ENCODE assay signal across 8 cellular contexts in genomic region chr21:44337941-44338895, GRCh38. TPM values are rescaled to one million over a fixed set of nuclear protein-coding genes. Genes with fewer than 3 reads are reported as not detected.
DNase-seq lines count a peak whose midpoint lies in the region; ATAC-seq and TF ChIP-seq lines count a peak whose summit lies in the region.

No MANE protein-coding gene starts in this region.

- peak; percentile 6 to 24 for ATAC-seq in activated T-cell treated with anti-CD3 and anti-CD28 coated beads, Interleukin-2, amount 50 U/mL, for 72 hours (replicated peaks in 1 of 2)
- ATAC-seq in naive thymus-derived CD4-positive, alpha-beta T cell = no peak
- ATAC-seq in aorta (ENCODE audit: low FRiP score) = peak; percentile 53
- ATAC-seq in GM18867 (IDR thresholded peaks at IDR 0.05; ENCODE audit: unreplicated experiment) = no peak

- POLR2A ChIA-PET in naive thymus-derived CD4-positive, alpha-beta T cell (lab: Charles Lee) = interaction anchor here (0.7 to 4.6 kb wide), 9 partner anchors 9 to 516 kb away, joined by 3 to 37 read pairs (median 4); partner anchors contain the start of genes PFKL and TRPM2

- H3K27me3 ChIP-seq in naive thymus-derived CD4-positive, alpha-beta T cell (ENCODE audit: control insufficient read depth in 2 of 2, insufficient read depth in 2 of 2, low read length in 2 of 2) = no peaks in the 10 kb centered on the region
- H3K27me3 ChIP-seq in aorta (ENCODE audit: control insufficient read depth in 1 of 2, insufficient read depth in 2 of 2, low read length in 1 of 2) = no peaks in the 10 kb centered on the region

- peaks cover 0 to 38% (median 0%) of the 10 kb centered on the region in 3 experiments for H3K36me3 ChIP-seq in naive thymus-derived CD4-positive, alpha-beta T cell (ENCODE audit: control insufficient read depth in 2 of 3, insufficient read depth in 3 of 3, low read length in 3 of 3)
- H3K36me3 ChIP-seq in aorta (ENCODE audit: control insufficient read depth in 1 of 2, insufficient read depth in 2 of 2, low read length in 1 of 2) = no peaks in the 10 kb centered on the region

- H3K4me3 ChIP-seq in naive thymus-derived CD4-positive, alpha-beta T cell (ENCODE audit: low read length) = peak overlapping the region; percentile 28
- H3K4me3 ChIP-seq in aorta (ENCODE audit: low read length in 2 of 2) = peak overlapping the region in 1 of 2 donors; percentile 28

- peak overlapping the region; percentile 50 to 66 for H3K4me3 Mint-ChIP-seq in activated T-cell treated with anti-CD3 and anti-CD28 coated beads, Interleukin-2, amount 50 U/mL, for 72 hours
- peak overlapping the region; percentile 63 to 87 (median 72) for H3K4me3 Mint-ChIP-seq in naive thymus-derived CD4-positive, alpha-beta T cell

- peaks cover 10 to 15% of the 10 kb centered on the region in 2 donors for H3K4me1 ChIP-seq in naive thymus-derived CD4-positive, alpha-beta T cell (ENCODE audit: control insufficient read depth in 2 of 2, insufficient read depth in 2 of 2, low read length in 2 of 2)
- H3K4me1 ChIP-seq in aorta (ENCODE audit: control insufficient read depth in 1 of 2, insufficient read depth in 2 of 2, low read length in 2 of 2) = peaks cover 0 to 4% of the 10 kb centered on the region in 2 donors

- CTCF ChIA-PET in naive thymus-derived CD4-positive, alpha-beta T cell (lab: Charles Lee) = interaction anchor here (1.5 kb wide), 1 partner anchor 37 kb away, joined by 4 read pairs; no protein-coding TSS in a partner anchor

- peak overlapping the region; percentile 36; the same call in 1 of the 2 replicates for H3K27ac ChIP-seq in 22Rv1
- peak overlapping the region; percentile 72 for H3K27ac ChIP-seq in naive thymus-derived CD4-positive, alpha-beta T cell (ENCODE audit: low read depth, low read length)
- H3K27ac ChIP-seq in aorta (ENCODE audit: low read depth in 1 of 2, low read length in 2 of 2) = peak overlapping the region in 1 of 2 donors; percentile 53

- H3K27ac Mint-ChIP-seq in activated T-cell treated with anti-CD3 and anti-CD28 coated beads, Interleukin-2, amount 50 U/mL, for 72 hours = peak overlapping the region; percentile 81
- H3K27ac Mint-ChIP-seq in naive thymus-derived CD4-positive, alpha-beta T cell = peak overlapping the region; percentile 77 to 93 (median 87)

- TF ChIP-seq CTCF in 22Rv1 (IDR thresholded peaks at IDR 0.05) = peak; percentile 19; the same call in 1 of the 2 replicates

- WGBS in aorta, 2 donors = 5 to 7% methylated on average over 27 to 47 of the region's 47 CpGs

- H3K27me3 Mint-ChIP-seq in activated T-cell treated with anti-CD3 and anti-CD28 coated beads, Interleukin-2, amount 50 U/mL, for 72 hours (ENCODE audit: low read depth) = no peaks in the 10 kb centered on the region
- H3K27me3 Mint-ChIP-seq in naive thymus-derived CD4-positive, alpha-beta T cell = no peaks in the 10 kb centered on the region

- no peaks in the 10 kb centered on the region for H3K9me3 ChIP-seq in naive thymus-derived CD4-positive, alpha-beta T cell (ENCODE audit: control insufficient read depth in 2 of 3, low read length in 3 of 3)
- no peaks in the 10 kb centered on the region for H3K9me3 ChIP-seq in aorta (ENCODE audit: control insufficient read depth, low read length)

- H3K9me3 Mint-ChIP-seq in activated T-cell treated with anti-CD3 and anti-CD28 coated beads, Interleukin-2, amount 50 U/mL, for 72 hours = no peaks in the 10 kb centered on the region
- peaks cover 0 to 3% (median 0%) of the 10 kb centered on the region in 11 donors for H3K9me3 Mint-ChIP-seq in naive thymus-derived CD4-positive, alpha-beta T cell

- intact Hi-C loops in naive thymus-derived CD4-positive, alpha-beta T cell (cut with micrococcal nuclease) = loop anchor here (1.0 to 10.0 kb wide), 5 partner anchors 37 to 1366 kb away; partner anchors contain the start of genes PCBP3 (in 1 of the 2), PFKL (in 1 of the 2) and PKNOX1 (in 1 of the 2)
- intact Hi-C loops in aorta (cut with DNase I) = loop anchor here (2.0 to 10.0 kb wide), 3 partner anchors 36 to 477 kb away; partner anchors contain the start of genes PFKL (in 2 of the 2) and SUMO3 (in 1 of the 2)

- peak; percentile 22 for DNase-seq in GM04504 (ENCODE audit: low read depth)
- DNase-seq in NCI-H2227 treated with DMSO at 0.1 percent for 48 hours (lab: John Stamatoyannopoulos, UW) = peak; percentile 35
- peak in 1 of 2 donors; percentile 31 for DNase-seq in activated T-cell treated with anti-CD3 and anti-CD28 coated beads, Interleukin-2, amount 50 U/mL, for 72 hours
- DNase-seq in fibroblast of peridontal ligament (ENCODE audit: extremely low read depth) = peak; percentile 45
- DNase-seq in naive thymus-derived CD4-positive, alpha-beta T cell = peak in 5 of 9 donors; percentile 36 to 62 (median 40)
- DNase-seq in aorta = peak; percentile 82 to 85

- peaks cover 30% of the 10 kb centered on the region for H3K4me1 Mint-ChIP-seq in activated T-cell treated with anti-CD3 and anti-CD28 coated beads, Interleukin-2, amount 50 U/mL, for 72 hours (ENCODE audit: low read depth)
- peaks cover 4 to 33% (median 24%) of the 10 kb centered on the region in 7 donors for H3K4me1 Mint-ChIP-seq in naive thymus-derived CD4-positive, alpha-beta T cell

- H3K36me3 Mint-ChIP-seq in activated T-cell treated with anti-CD3 and anti-CD28 coated beads, Interleukin-2, amount 50 U/mL, for 72 hours (ENCODE audit: insufficient read depth in 2 of 2) = no peaks in the 10 kb centered on the region
- peaks cover 0 to 4% (median 0%) of the 10 kb centered on the region in 5 donors for H3K36me3 Mint-ChIP-seq in naive thymus-derived CD4-positive, alpha-beta T cell

RNA-seq across cellular contexts. Expression of gene CFAP410, which starts 1.0 kb away (rescaled TPM):
- total RNA-seq in activated T-cell treated with anti-CD3 and anti-CD28 coated beads, Interleukin-2, amount 50 U/mL, for 72 hours = 10 to 100 TPM; 14.5 to 17.2 TPM
- total RNA-seq in naive thymus-derived CD4-positive, alpha-beta T cell = 10 to 100 TPM; 20.8 to 66.7 (median 49.5) TPM
- 10 to 100 TPM; 26.3 to 45.4 TPM for polyA plus RNA-seq in naive thymus-derived CD4-positive, alpha-beta T cell
- total RNA-seq in aorta = 10 to 100 TPM; 19.4 to 20.9 TPM
- 100 to 1,000 TPM in 1 of 2 donors, 10 to 100 TPM in 1; 26.2 to 121 TPM for polyA plus RNA-seq in aorta

RNA-seq across cellular contexts. Expression of gene TRPM2, which starts 15.2 kb away (rescaled TPM):
- 1 to 10 TPM; 2.4 to 3.2 TPM for total RNA-seq in activated T-cell treated with anti-CD3 and anti-CD28 coated beads, Interleukin-2, amount 50 U/mL, for 72 hours
- 10 to 100 TPM in 2 of 5 experiments, 1 to 10 TPM in 3; 1.2 to 29.6 (median 5.3) TPM for total RNA-seq in naive thymus-derived CD4-positive, alpha-beta T cell
- 1 to 10 TPM; 1.5 to 1.7 TPM for polyA plus RNA-seq in naive thymus-derived CD4-positive, alpha-beta T cell
- total RNA-seq in aorta = 10 to 100 TPM in 1 of 2 donors, 1 to 10 TPM in 1; 7.0 to 15.8 TPM
- polyA plus RNA-seq in aorta = 1 to 10 TPM; 2.2 to 4.9 TPM

RNA-seq across cellular contexts. Expression of gene PFKL, which starts 38.4 kb away (rescaled TPM):
- total RNA-seq in activated T-cell treated with anti-CD3 and anti-CD28 coated beads, Interleukin-2, amount 50 U/mL, for 72 hours = 100 to 1,000 TPM; 104 to 109 TPM
- 100 to 1,000 TPM; 107 to 196 (median 122) TPM for total RNA-seq in naive thymus-derived CD4-positive, alpha-beta T cell
- 100 to 1,000 TPM in 1 of 2 donors, 10 to 100 TPM in 1; 75.0 to 103 TPM for polyA plus RNA-seq in naive thymus-derived CD4-positive, alpha-beta T cell
- 100 to 1,000 TPM in 1 of 2 donors, 10 to 100 TPM in 1; 95.1 to 115 TPM for total RNA-seq in aorta
- 100 to 1,000 TPM in 1 of 2 donors, 10 to 100 TPM in 1; 48.0 to 110 TPM for polyA plus RNA-seq in aorta

RNA-seq across cellular contexts. Expression of gene AIRE, which starts 52.5 kb away (rescaled TPM):
- not detected for total RNA-seq in activated T-cell treated with anti-CD3 and anti-CD28 coated beads, Interleukin-2, amount 50 U/mL, for 72 hours
- total RNA-seq in naive thymus-derived CD4-positive, alpha-beta T cell = 1 to 10 TPM in 1 of 5 experiments, under 1 TPM in 1, not detected in 3; 0.32 to 2.6 TPM
- under 1 TPM in 1 of 2 donors, not detected in 1; 0.14 TPM for polyA plus RNA-seq in naive thymus-derived CD4-positive, alpha-beta T cell
- total RNA-seq in aorta = under 1 TPM in 1 of 2 donors, not detected in 1; 0.19 TPM
- polyA plus RNA-seq in aorta = not detected

Comparison
In these comparisons a context has a peak if more than half of its experiments do, and no peak if none do; other contexts are left out.
1. ATAC-seq: peak in activated T-cell treated with anti-CD3 and anti-CD28 coated beads, Interleukin-2, amount 50 U/mL, for 72 hours (2 of 2) and aorta (single experiment); none in naive thymus-derived CD4-positive, alpha-beta T cell (single experiment) and GM18867 (single experiment).